ENCODE assay signal across 28 cellular contexts in the genomic region with DNA sequence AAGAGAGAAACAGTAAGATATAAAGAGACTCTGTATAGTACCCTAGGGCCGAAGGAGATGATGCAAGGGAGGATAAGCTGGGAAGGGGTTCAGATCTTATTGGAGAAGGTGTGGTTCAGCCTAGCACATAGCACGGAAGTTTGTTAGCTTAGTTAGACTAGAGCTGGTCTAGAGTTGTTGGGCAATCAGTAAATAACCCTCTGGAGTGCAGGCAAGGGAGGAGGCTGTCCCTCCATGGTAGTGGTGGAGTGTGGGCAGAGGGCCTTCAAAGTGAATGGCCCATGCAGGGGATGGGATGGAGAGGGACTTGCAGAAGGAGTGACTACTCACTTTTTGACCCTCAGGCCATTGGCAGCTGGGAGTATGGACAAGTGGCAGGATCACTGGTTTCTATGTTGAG. TPM values are rescaled to one million over a fixed set of nuclear protein-coding genes. Genes with fewer than 3 reads are reported as not detected.
A peak's percentile ranks its signal among the peaks of the same experiment; 100 is the strongest.
DNase-seq lines count a peak whose midpoint lies in the region; ATAC-seq, FAIRE-seq and TF ChIP-seq lines count a peak whose summit lies in the region.
"Had no signal": no experiment of that assay in that cellular context is flagged by ENCODE, and none has a peak within 500 bp of the region (broad histone marks: within the 10 kb centered on the region; RNA-seq: fewer than 3 reads in every experiment).

No MANE protein-coding gene starts in this region.

- H3K79me2 ChIP-seq in HepG2 (ENCODE audit: insufficient read depth, low read length) (peaks cover 80% of the 10 kb centered on the region), trophoblast cell (ENCODE audit: control insufficient read depth, insufficient read depth, low read length, poor library complexity) (no peaks in the 10 kb centered on the region)

- H3K23ac ChIP-seq in trophoblast cell (ENCODE audit: low read length): no peak overlapping the region

- no peak overlapping the region for H3K4me3 ChIP-seq in HepG2 (replicated peaks in 1 of 3; ENCODE audit: insufficient read depth in 1 of 3, low read depth in 2 of 3, low read length in 3 of 3)
- H3K4me3 ChIP-seq in trophoblast cell (ENCODE audit: low read depth, low read length): no peak overlapping the region
- no peak overlapping the region for H3K4me3 ChIP-seq in H7 (ENCODE audit: insufficient read depth, low read depth, low read length)
- H3K4me3 ChIP-seq: GM12878, K562, SJSA1 had no signal

- peak overlapping the region; percentile 21 for H3K27ac Mint-ChIP-seq in activated naive CD4-positive, alpha-beta T cell treated with anti-CD3 and anti-CD28 coated beads for 36 hours
- no peak overlapping the region for H3K27ac Mint-ChIP-seq in immature natural killer cell
- H3K27ac Mint-ChIP-seq: B cell; CD8-positive, alpha-beta memory T cell had no signal

- H3K9ac ChIP-seq in HepG2 (ENCODE audit: insufficient read depth, low read depth, low read length) (no peak overlapping the region), trophoblast cell (ENCODE audit: low read length) (no peak overlapping the region)

- H3K27me3 ChIP-seq in HepG2 (ENCODE audit: control insufficient read depth in 1 of 2, insufficient read depth in 2 of 2, low read length in 2 of 2) (no peaks in the 10 kb centered on the region), trophoblast cell (ENCODE audit: insufficient read depth, low read length) (no peaks in the 10 kb centered on the region), H7 (ENCODE audit: control insufficient read depth, insufficient read depth, low read length) (no peaks in the 10 kb centered on the region)
- H3K27me3 ChIP-seq: SJSA1 had no signal

- POLR2A ChIA-PET in HepG2 (lab: Yijun Ruan, JAX): interaction anchor here (2.6 kb wide), 1 partner anchor 9 kb away, joined by 11 read pairs; no protein-coding TSS in a partner anchor

- H4K8ac ChIP-seq in trophoblast cell (ENCODE audit: low read depth, low read length): no peak overlapping the region

- H2AFZ ChIP-seq in HepG2 (ENCODE audit: low read length) (no peak overlapping the region), trophoblast cell (ENCODE audit: insufficient read depth, low read length, poor library complexity) (no peak overlapping the region)

- no peak overlapping the region for H2AK5ac ChIP-seq in trophoblast cell (ENCODE audit: low read length)

- peaks cover 6% of the 10 kb centered on the region for H3K9me3 Mint-ChIP-seq in activated naive CD4-positive, alpha-beta T cell treated with anti-CD3 and anti-CD28 coated beads for 36 hours
- peaks cover 0 to 6% (median 3%) of the 10 kb centered on the region in 6 donors for H3K9me3 Mint-ChIP-seq in immature natural killer cell

- H3K36me3 ChIP-seq in HepG2 (replicated peaks in 1 of 2; ENCODE audit: control insufficient read depth in 1 of 2, insufficient read depth in 2 of 2, low read length in 2 of 2) (peaks cover 0 to 10% of the 10 kb centered on the region in 2 experiments; a peak in 4 of 5 replicates), trophoblast cell (ENCODE audit: control insufficient read depth in 1 of 2, insufficient read depth in 2 of 2, low read length in 2 of 2) (peaks cover 0 to 8% of the 10 kb centered on the region in 2 experiments), H7 (replicated peaks; ENCODE audit: control insufficient read depth, insufficient read depth, low read length) (no peaks in the 10 kb centered on the region)

- H3K27me3 Mint-ChIP-seq in activated naive CD4-positive, alpha-beta T cell treated with anti-CD3 and anti-CD28 coated beads for 36 hours (ENCODE audit: low read depth): no peaks in the 10 kb centered on the region
- peaks cover 0 to 2% (median 2%) of the 10 kb centered on the region in 3 donors for H3K27me3 Mint-ChIP-seq in immature natural killer cell (ENCODE audit: low read depth in 3 of 3)
- H3K27me3 Mint-ChIP-seq: B cell; CD8-positive, alpha-beta memory T cell had no signal

- TF ChIP-seq CTCF in HepG2 (CRISPR knock-in tag; IDR thresholded peaks at IDR 0.05): no peak

- ATAC-seq in HepG2: peak; percentile 93
- ATAC-seq: GM12878, HCT116, K562 had no signal

- no peak for DNase-seq in activated naive CD4-positive, alpha-beta T cell treated with anti-CD3 and anti-CD28 coated beads for 36 hours
- DNase-seq in activated naive CD4-positive, alpha-beta T cell (lab: John Stamatoyannopoulos, UW): no peak
- peak; percentile 64 for DNase-seq in HepG2 (ENCODE audit: low spot score)
- peak; percentile 34 to 56 for DNase-seq in trophoblast cell
- DNase-seq in immature natural killer cell: no peak
- DNase-seq in NCI-H1048 (lab: John Stamatoyannopoulos, UW): no peak
- DNase-seq in H7: no peak
- no peak for DNase-seq in NCI-H128 (lab: John Stamatoyannopoulos, UW; ENCODE audit: unreplicated experiment)
- DNase-seq: CD8-positive, alpha-beta memory T cell; DMS 273 treated with DMSO at 0.1 percent for 48 hours; DMS79; EL; GDM1; GOT3; Kasumi-1; NCI-H1105 treated with DMSO at 0.1 percent for 48 hours; NCI-H2029; NCI-H526 treated with DMSO at 0.1 percent for 48 hours; Right ventricle myocardium superior; RPMI8226 had no signal

- H2BK5ac ChIP-seq in trophoblast cell (ENCODE audit: low read depth, low read length, poor library complexity): no peak overlapping the region

- in situ Hi-C loops in HepG2 (cut with HindIII; ENCODE audit: extremely low pct_ligation_motif_present, low pct_unique_long_range_greater_than_20kb): no loop called here

- H3K4me3 Mint-ChIP-seq in activated naive CD4-positive, alpha-beta T cell treated with anti-CD3 and anti-CD28 coated beads for 36 hours: no peak overlapping the region
- no peak overlapping the region for H3K4me3 Mint-ChIP-seq in immature natural killer cell
- H3K4me3 Mint-ChIP-seq: B cell; CD8-positive, alpha-beta memory T cell had no signal

- WGBS in HepG2 (ENCODE audit: low lambda C conversion rate): 38% methylated on average over 2 of the region's 2 CpGs
- no CpG with 5 or more reads among the region's 2 CpGs for WGBS in trophoblast cell (ENCODE audit: extremely low coverage, insufficient coverage, insufficient read length)

- peak; percentile 57 for FAIRE-seq in HepG2 (lab: Jason Lieb, UNC)
- FAIRE-seq: GM12878, K562 had no signal

- no peak overlapping the region for H3K14ac ChIP-seq in trophoblast cell (ENCODE audit: low read length)

- H2BK12ac ChIP-seq in trophoblast cell (ENCODE audit: low read length): no peak overlapping the region

- H4K91ac ChIP-seq in trophoblast cell (ENCODE audit: low read depth, low read length): no peak overlapping the region

- H3K27ac ChIP-seq in HepG2 (ENCODE audit: extremely low read length, insufficient read depth, low read length) (peak overlapping the region; percentile 9), trophoblast cell (ENCODE audit: low read depth, low read length) (no peak overlapping the region)
- H3K27ac ChIP-seq: 22Rv1, C4-2B, HL-60, SJSA1 had no signal

- peak in 1 of 2 experiments; percentile 42; a peak in 1 of 4 replicates for TF ChIP-seq EP300 in HepG2 (IDR thresholded peaks at IDR 0.05; ENCODE audit: low read depth in 2 of 2, low read length in 2 of 2)
- no peak for TF ChIP-seq EP300 in HepG2 (CRISPR knock-in tag; IDR thresholded peaks at IDR 0.05; ENCODE audit: borderline replicate concordance)

- no peaks in the 10 kb centered on the region for H3K79me1 ChIP-seq in trophoblast cell (ENCODE audit: low read length)

- H3K4ac ChIP-seq in trophoblast cell (ENCODE audit: low read depth, low read length): no peak overlapping the region

- BruUV-seq in HepG2 (replicated peaks; lab: Mats Ljungman, UMichigan): no TSS peak

- no peak overlapping the region for H4K12ac ChIP-seq in trophoblast cell (ENCODE audit: low read depth, low read length)

- H3K4me2 ChIP-seq in HepG2 (ENCODE audit: low read depth, low read length): no peak overlapping the region
- H3K4me2 ChIP-seq in trophoblast cell (ENCODE audit: low read length): no peak overlapping the region

- H3K18ac ChIP-seq in trophoblast cell (ENCODE audit: low read length): no peak overlapping the region

- TF ChIP-seq RAD21 in HepG2 (CRISPR knock-in tag; IDR thresholded peaks at IDR 0.05): no peak

- intact Hi-C loops in activated naive CD4-positive, alpha-beta T cell treated with anti-CD3 and anti-CD28 coated beads for 36 hours (cut with micrococcal nuclease): no loop called here
- intact Hi-C loops in HepG2 (cut with micrococcal nuclease; ENCODE audit: unreplicated experiment): no loop called here

- no peaks in the 10 kb centered on the region for H3K9me3 ChIP-seq in HepG2 (ENCODE audit: low read length)
- H3K9me3 ChIP-seq in trophoblast cell (ENCODE audit: insufficient read depth, low read depth, low read length): no peaks in the 10 kb centered on the region

- no peak for TF ChIP-seq POLR2A in HepG2 (IDR thresholded peaks at IDR 0.05; ENCODE audit: insufficient read depth in 1 of 2, low read depth in 2 of 2, low read length in 2 of 2)

- CTCF ChIA-PET in activated naive CD4-positive, alpha-beta T cell treated with anti-CD3 and anti-CD28 coated beads for 36 hours (lab: Charles Lee): no interaction called here
- CTCF ChIA-PET in HepG2 (lab: Yijun Ruan, JAX; ENCODE audit: low intra/inter-chr PET ratio, low total read pairs): no interaction called here

- H3K4me1 Mint-ChIP-seq in activated naive CD4-positive, alpha-beta T cell treated with anti-CD3 and anti-CD28 coated beads for 36 hours (ENCODE audit: low read depth): peaks cover 38% of the 10 kb centered on the region
- peaks cover 7 to 23% of the 10 kb centered on the region in 2 donors for H3K4me1 Mint-ChIP-seq in immature natural killer cell

- H3K4me1 ChIP-seq in HepG2 (ENCODE audit: insufficient read depth, low read length) (peaks cover 58% of the 10 kb centered on the region), trophoblast cell (ENCODE audit: control insufficient read depth in 1 of 2, insufficient read depth in 2 of 2, low read length in 2 of 2) (no peaks in the 10 kb centered on the region)
- H3K4me1 ChIP-seq: SJSA1 had no signal

- H2BK120ac ChIP-seq in trophoblast cell (ENCODE audit: insufficient read depth, low read length, poor library complexity): no peak overlapping the region

- H3K36me3 Mint-ChIP-seq in activated naive CD4-positive, alpha-beta T cell treated with anti-CD3 and anti-CD28 coated beads for 36 hours (ENCODE audit: low read depth): peaks cover 17% of the 10 kb centered on the region
- H3K36me3 Mint-ChIP-seq in immature natural killer cell: peaks cover 7 to 19% (median 19%) of the 10 kb centered on the region in 3 donors

- H4K20me1 ChIP-seq in HepG2 (ENCODE audit: insufficient read depth, low read length): no peaks in the 10 kb centered on the region

RNA-seq across cellular contexts. Expression of a gene that starts 20.0 kb away (rescaled TPM):
- total RNA-seq in activated naive CD4-positive, alpha-beta T cell treated with anti-CD3 and anti-CD28 coated beads for 36 hours: 10 to 100 TPM; 17.4 to 17.6 TPM
- total RNA-seq in HepG2 (2016; rRNA removed; fragmentation: Illumina TruSeq; extraction: Trizol): 122 and 143 TPM in 2 replicates
- 244 and 275 TPM in 2 replicates for total RNA-seq in HepG2 (2016; cell fraction: cytosol; rRNA removed; fragmentation: Illumina TruSeq; extraction: Trizol; ENCODE audit: low read depth)
- 121 and 124 TPM in 2 replicates for total RNA-seq in HepG2 (2016; cell fraction: insoluble cytoplasmic fraction; rRNA removed; fragmentation: Illumina TruSeq; extraction: Trizol)
- total RNA-seq in HepG2 (2016; cell fraction: membrane; rRNA removed; fragmentation: Illumina TruSeq; extraction: Trizol): 358 and 486 TPM in 2 replicates
- 96.8 and 105 TPM in 2 replicates for total RNA-seq in HepG2 (2016; cell fraction: nucleus; rRNA removed; fragmentation: Illumina TruSeq; extraction: Trizol)
- polyA plus RNA-seq in HepG2 (2011; rRNA removed) (19.1 and 21.1 TPM in 2 replicates), immature natural killer cell (10 to 100 TPM; 19.0 to 46.9 (median 22.2) TPM)
- polyA plus RNA-seq in HepG2 (2011; cell fraction: cytosol; rRNA removed): 9.7 and 14.3 TPM in 2 replicates
- 37.4 and 38.9 TPM in 2 replicates for polyA plus RNA-seq in HepG2 (2011; cell fraction: nucleus; rRNA removed)
- polyA plus RNA-seq in HepG2 (2012): 13.6 and 14.1 TPM in 2 replicates
- polyA plus RNA-seq in HepG2 (2016; cell fraction: cytosol; fragmentation: Illumina TruSeq; extraction: Trizol; ENCODE audit: low read depth): 1.3 and 1.7 TPM in 2 replicates
- polyA plus RNA-seq in HepG2 (2016; cell fraction: insoluble cytoplasmic fraction; fragmentation: Illumina TruSeq; extraction: Trizol; ENCODE audit: low read depth): 8.7 and 9.3 TPM in 2 replicates
- polyA plus RNA-seq in HepG2 (2016; cell fraction: membrane; fragmentation: Illumina TruSeq; extraction: Trizol; ENCODE audit: low read depth): 2.5 and 3.1 TPM in 2 replicates
- polyA plus RNA-seq in HepG2 (2016; cell fraction: nucleus; fragmentation: Illumina TruSeq; extraction: Trizol; ENCODE audit: insufficient read depth, low read depth): 17.9 and 19.4 TPM in 2 replicates
- polyA minus RNA-seq in HepG2 (2011; rRNA and poly(A)+ RNA removed; ENCODE audit: low replicate concordance): 41.3 and 139 TPM in 2 replicates
- polyA minus RNA-seq in HepG2 (2011; cell fraction: cytosol; rRNA and poly(A)+ RNA removed): 105 and 136 TPM in 2 replicates
- polyA minus RNA-seq in HepG2 (2011; cell fraction: nucleus; rRNA and poly(A)+ RNA removed): 153 and 181 TPM in 2 replicates
- 28.1 and 29.5 TPM in 2 replicates for polyA plus RNA-seq in trophoblast cell (2013)
- total RNA-seq in H7 (2014; rRNA removed; shearing (Covaris generic)): 31.4 and 40.1 TPM in 2 replicates

Comparison
In these comparisons a context has a peak if more than half of its experiments do, and no peak if none do; other contexts are left out.
1. DNase-seq: peak in HepG2 (single experiment) and trophoblast cell (2 of 2); none in activated naive CD4-positive, alpha-beta T cell treated with anti-CD3 and anti-CD28 coated beads for 36 hours (single experiment), activated naive CD4-positive, alpha-beta T cell (0 of 4), immature natural killer cell (0 of 3), NCI-H1048 (single experiment), H7 (single experiment) and NCI-H128 (single experiment).